29 cellular contexts compared by ENCODE assay signal in genomic region chrX:42778096-42778495, GRCh38. TPM values are rescaled to one million over a fixed set of nuclear protein-coding genes. Genes with fewer than 3 reads are reported as not detected.
DNase-seq lines count a peak whose midpoint lies in the region; ATAC-seq and TF ChIP-seq lines count a peak whose summit lies in the region.
"Had no signal": no experiment of that assay in that cellular context is flagged by ENCODE, and none has a peak within 500 bp of the region (broad histone marks: within the 10 kb centered on the region; RNA-seq: fewer than 3 reads in every experiment).

Gene PPP1R2C (minus strand): TSS chrX:42778163. CDS start chrX:42778079, 84 bp downstream.

- H3K27me3 Mint-ChIP-seq in naive B cell (peaks cover 0 to 16% (median 0%) of the 10 kb centered on the region in 3 donors), GM23338 (ENCODE audit: insufficient read depth, low read depth, poor library complexity) (no peaks in the 10 kb centered on the region)
- H3K27me3 Mint-ChIP-seq: activated CD4-positive, alpha-beta memory T cell treated with anti-CD3 and anti-CD28 coated beads, Interleukin-2, amount 10 ng/mL, durations not matched to agents 7 days and 5 days; activated naive CD8-positive, alpha-beta T cell treated with anti-CD3 and anti-CD28 coated beads, Interleukin-2, amount 50 U/mL, for 24 hours; type B pancreatic cell had no signal

- no peaks in the 10 kb centered on the region for H4K20me1 ChIP-seq in GM23338 (replicated peaks; ENCODE audit: insufficient read depth)

- no peaks in the 10 kb centered on the region for H3K36me3 ChIP-seq in GM23338 (ENCODE audit: insufficient read depth)
- H3K36me3 ChIP-seq: HAP-1, SJCRH30 had no signal

- H3K27ac ChIP-seq in GM23338 (ENCODE audit: low read depth), result no peak within 1 kb of the TSS
- H3K27ac ChIP-seq: dorsolateral prefrontal cortex, SJCRH30 had no signal

- H3K36me3 Mint-ChIP-seq in naive B cell (peaks cover 0 to 8% of the 10 kb centered on the region in 2 donors), GM23338 (ENCODE audit: low read depth) (peaks cover 32% of the 10 kb centered on the region)
- H3K36me3 Mint-ChIP-seq: mesothelial cell of epicardium, type B pancreatic cell had no signal

- no peaks in the 10 kb centered on the region for H3K27me3 ChIP-seq in GM23338 (ENCODE audit: insufficient read depth)
- H3K27me3 ChIP-seq: SJCRH30 had no signal

- no peak for TF ChIP-seq CTCF in GM23338 (conservative IDR thresholded peaks at IDR 0.05; ENCODE audit: low read depth in 2 of 2)

- H3K27ac Mint-ChIP-seq in naive B cell, result peak within 1 kb of the TSS in 4 of 6 donors; percentile 36 to 86 (median 58)
- no peak within 1 kb of the TSS for H3K27ac Mint-ChIP-seq in GM23338
- H3K27ac Mint-ChIP-seq: activated CD4-positive, alpha-beta memory T cell treated with anti-CD3 and anti-CD28 coated beads, Interleukin-2, amount 10 ng/mL, durations not matched to agents 7 days and 5 days; activated naive CD8-positive, alpha-beta T cell treated with anti-CD3 and anti-CD28 coated beads, Interleukin-2, amount 50 U/mL, for 24 hours; mesothelial cell of epicardium; nephron; type B pancreatic cell had no signal

- H3K4me1 ChIP-seq in GM23338 (ENCODE audit: insufficient read depth), result no peaks in the 10 kb centered on the region
- H3K4me1 ChIP-seq: HAP-1, SJCRH30 had no signal

- no peaks in the 10 kb centered on the region for H3K79me2 ChIP-seq in GM23338 (replicated peaks; ENCODE audit: insufficient read depth)

- DNase-seq in stimulated activated CD8-positive, alpha-beta memory T cell treated with anti-CD3 and anti-CD28 coated beads, Interleukin-12 subunit alpha, Interleukin-12 subunit beta, amount 100 ng/mL, for 4 hours (ENCODE audit: low read depth), result peak; percentile 17
- DNase-seq in stimulated activated CD8-positive, alpha-beta memory T cell treated with anti-CD3 and anti-CD28 coated beads, Interleukin-4, amount 100 ng/mL, for 48 hours, result no peak
- DNase-seq in activated gamma-delta T cell treated with Interleukin-2 at 50 U/mL for 16 hours (peak; percentile 31), naive B cell (no peak), GM23338 (ENCODE audit: low spot score) (no peak)
- DNase-seq: activated CD4-positive, alpha-beta memory T cell treated with anti-CD3 and anti-CD28 coated beads, Interleukin-2, amount 10 ng/mL, durations not matched to agents 7 days and 5 days; activated naive CD8-positive, alpha-beta T cell treated with anti-CD3 and anti-CD28 coated beads, Interleukin-2, amount 50 U/mL, for 24 hours; cerebellar nuclear complex; COR-L47; DMS53; dorsolateral prefrontal cortex; KBM-7; left ventricle myocardium superior; NCI-H1105 treated with DMSO at 0.1 percent for 48 hours; NCI-H2081; NCI-H226; SJCRH30 had no signal

- H3F3A ChIP-seq in GM23338 (replicated peaks; ENCODE audit: low read depth), result no peaks in the 10 kb centered on the region

- ATAC-seq in naive B cell (ENCODE audit: low read depth in 2 of 2), result peak in 1 of 2 donors; percentile 68
- ATAC-seq in HG03139 (IDR thresholded peaks at IDR 0.05; ENCODE audit: unreplicated experiment), result no peak
- ATAC-seq in GM23338, result no peak
- ATAC-seq in HG03469 (IDR thresholded peaks at IDR 0.05; ENCODE audit: unreplicated experiment), result no peak
- ATAC-seq: activated naive CD8-positive, alpha-beta T cell treated with anti-CD3 and anti-CD28 coated beads, Interleukin-2, amount 50 U/mL, for 24 hours; left ventricle myocardium superior had no signal

- H3K9me2 ChIP-seq in GM23338 (ENCODE audit: insufficient read depth), result no peaks in the 10 kb centered on the region

- H3K4me1 Mint-ChIP-seq in naive B cell (peaks cover 8 to 17% (median 16%) of the 10 kb centered on the region in 3 donors), GM23338 (peaks cover 5% of the 10 kb centered on the region; the same call in 2 of the 3 replicates)
- H3K4me1 Mint-ChIP-seq: activated CD4-positive, alpha-beta memory T cell treated with anti-CD3 and anti-CD28 coated beads, Interleukin-2, amount 10 ng/mL, durations not matched to agents 7 days and 5 days had no signal

- H3K4me3 Mint-ChIP-seq in naive B cell, result peak within 1 kb of the TSS in 2 of 8 donors; percentile 13 to 26
- no peak within 1 kb of the TSS for H3K4me3 Mint-ChIP-seq in GM23338
- H3K4me3 Mint-ChIP-seq: activated CD4-positive, alpha-beta memory T cell treated with anti-CD3 and anti-CD28 coated beads, Interleukin-2, amount 10 ng/mL, durations not matched to agents 7 days and 5 days; activated naive CD8-positive, alpha-beta T cell treated with anti-CD3 and anti-CD28 coated beads, Interleukin-2, amount 50 U/mL, for 24 hours; mesothelial cell of epicardium; nephron; type B pancreatic cell had no signal

- H3K9me3 Mint-ChIP-seq in naive B cell, result peaks cover 0 to 17% (median 8%) of the 10 kb centered on the region in 7 donors
- peaks cover 29% of the 10 kb centered on the region for H3K9me3 Mint-ChIP-seq in GM23338

- no peak within 1 kb of the TSS for H3K4me2 ChIP-seq in GM23338

- H3K4me3 ChIP-seq in GM23338, result no peak within 1 kb of the TSS
- H3K4me3 ChIP-seq: dorsolateral prefrontal cortex, HAP-1, SJCRH30 had no signal

- H2AFZ ChIP-seq in GM23338, result no peak within 1 kb of the TSS

TF ChIP-seq in GM23338, 12 proteins besides CTCF, POLR2A, EP300 and RAD21 (continues in another document):
- TF ChIP-seq, protein P1, sequence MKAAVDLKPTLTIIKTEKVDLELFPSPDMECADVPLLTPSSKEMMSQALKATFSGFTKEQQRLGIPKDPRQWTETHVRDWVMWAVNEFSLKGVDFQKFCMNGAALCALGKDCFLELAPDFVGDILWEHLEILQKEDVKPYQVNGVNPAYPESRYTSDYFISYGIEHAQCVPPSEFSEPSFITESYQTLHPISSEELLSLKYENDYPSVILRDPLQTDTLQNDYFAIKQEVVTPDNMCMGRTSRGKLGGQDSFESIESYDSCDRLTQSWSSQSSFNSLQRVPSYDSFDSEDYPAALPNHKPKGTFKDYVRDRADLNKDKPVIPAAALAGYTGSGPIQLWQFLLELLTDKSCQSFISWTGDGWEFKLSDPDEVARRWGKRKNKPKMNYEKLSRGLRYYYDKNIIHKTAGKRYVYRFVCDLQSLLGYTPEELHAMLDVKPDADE (IDR thresholded peaks at IDR 0.05), result no peak
- no peak for TF ChIP-seq STAT1 (IDR thresholded peaks at IDR 0.05; ENCODE audit: unreplicated experiment)
- no peak for TF ChIP-seq ZNF331 (CRISPR knock-in tag; IDR thresholded peaks at IDR 0.05; ENCODE audit: low read depth)
- no peak for TF ChIP-seq ZNF114 (CRISPR knock-in tag; IDR thresholded peaks at IDR 0.05)
- no peak for TF ChIP-seq JUNB (IDR thresholded peaks at IDR 0.05; ENCODE audit: unreplicated experiment)

RNA-seq across cellular contexts. Expression of gene PPP1R2C, which starts in this region (rescaled TPM):
- under 1 TPM in 1 of 6 donors, not detected in 5; 0.81 TPM for polyA plus RNA-seq in naive B cell (ENCODE audit: low read depth in 6 of 6)
- total RNA-seq in GM23338 (2014; rRNA removed; shearing (Covaris generic)), result not detected in 2 replicates
- not detected in 2 replicates for polyA plus RNA-seq in GM23338 (2016; fragmentation: Nextera tagmentation; extraction: Ambion mirVana)
- total RNA-seq: activated CD4-positive, alpha-beta memory T cell treated with anti-CD3 and anti-CD28 coated beads, Interleukin-2, amount 10 ng/mL, durations not matched to agents 7 days and 5 days; dorsolateral prefrontal cortex; fibroblast of lung; G401; left ventricle myocardium superior; MCF 10A; mesothelial cell of epicardium; osteocyte; SJCRH30; skeletal muscle tissue had no signal
- polyA plus RNA-seq: BJ, fibroblast of lung had no signal

Comparison
In these comparisons a context has a peak if more than half of its experiments do, and no peak if none do; other contexts are left out.
1. DNase-seq: peak in stimulated activated CD8-positive, alpha-beta memory T cell treated with anti-CD3 and anti-CD28 coated beads, Interleukin-12 subunit alpha, Interleukin-12 subunit beta, amount 100 ng/mL, for 4 hours (single experiment) and activated gamma-delta T cell treated with Interleukin-2 at 50 U/mL for 16 hours (single experiment); none in stimulated activated CD8-positive, alpha-beta memory T cell treated with anti-CD3 and anti-CD28 coated beads, Interleukin-4, amount 100 ng/mL, for 48 hours (single experiment), naive B cell (single experiment) and GM23338 (single experiment).